13 cellular contexts compared by ENCODE assay signal in genomic region chr6:16819752-16820151, GRCh38. TPM values are rescaled to one million over a fixed set of nuclear protein-coding genes. Genes with fewer than 3 reads are reported as not detected.
DNase-seq lines count a peak whose midpoint lies in the region; ATAC-seq and TF ChIP-seq lines count a peak whose summit lies in the region.
"Had no signal": no experiment of that assay in that cellular context is flagged by ENCODE, and none has a peak within 500 bp of the region (broad histone marks: within the 10 kb centered on the region; RNA-seq: fewer than 3 reads in every experiment).

No MANE protein-coding gene starts in this region.

- H3K4me1 ChIP-seq in MM.1S (ENCODE audit: low read length), result no peaks in the 10 kb centered on the region
- H3K4me1 ChIP-seq in naive thymus-derived CD4-positive, alpha-beta T cell (ENCODE audit: control insufficient read depth in 2 of 2, insufficient read depth in 2 of 2, low read length in 2 of 2), result no peaks in the 10 kb centered on the region

- CTCF ChIA-PET in activated CD4-positive, alpha-beta T cell treated with anti-CD3 and anti-CD28 coated beads, Interleukin-2, amount 10 ng/mL, durations not matched to agents 7 days and 5 days (lab: Charles Lee), result no interaction called here
- CTCF ChIA-PET in naive thymus-derived CD4-positive, alpha-beta T cell (lab: Charles Lee), result interaction anchor here (1.3 to 1.4 kb wide), 2 partner anchors 47 to 488 kb away, joined by 4 to 5 read pairs; no protein-coding TSS in a partner anchor

- no peaks in the 10 kb centered on the region for H3K36me3 ChIP-seq in MM.1S (replicated peaks; ENCODE audit: insufficient read depth, low read length)
- no peaks in the 10 kb centered on the region for H3K36me3 ChIP-seq in naive thymus-derived CD4-positive, alpha-beta T cell (ENCODE audit: control insufficient read depth in 2 of 3, insufficient read depth in 3 of 3, low read length in 3 of 3)

- peaks cover 4% of the 10 kb centered on the region for H3K4me1 Mint-ChIP-seq in osteocyte (ENCODE audit: unreplicated experiment)
- H3K4me1 Mint-ChIP-seq in activated CD4-positive, alpha-beta T cell treated with anti-CD3 and anti-CD28 coated beads, Interleukin-2, amount 10 ng/mL, durations not matched to agents 7 days and 5 days, result no peaks in the 10 kb centered on the region
- no peaks in the 10 kb centered on the region for H3K4me1 Mint-ChIP-seq in naive thymus-derived CD4-positive, alpha-beta T cell

- H3K9me2 ChIP-seq in MM.1S (replicated peaks; ENCODE audit: insufficient read depth, low read length), result no peaks in the 10 kb centered on the region

- H3K9me3 Mint-ChIP-seq in osteocyte (ENCODE audit: unreplicated experiment), result no peaks in the 10 kb centered on the region
- H3K9me3 Mint-ChIP-seq in activated CD4-positive, alpha-beta T cell treated with anti-CD3 and anti-CD28 coated beads, Interleukin-2, amount 10 ng/mL, durations not matched to agents 7 days and 5 days, result no peaks in the 10 kb centered on the region
- H3K9me3 Mint-ChIP-seq in naive thymus-derived CD4-positive, alpha-beta T cell, result no peaks in the 10 kb centered on the region
- H3K9me3 Mint-ChIP-seq: activated CD4-positive, alpha-beta memory T cell treated with anti-CD3 and anti-CD28 coated beads for 36 hours had no signal

- H4K20me1 ChIP-seq in MM.1S (ENCODE audit: insufficient read depth, low read length), result no peaks in the 10 kb centered on the region

- H3K4me3 ChIP-seq in MM.1S (ENCODE audit: low read length) (no peak overlapping the region), cardiac fibroblast (replicated peaks in 1 of 2; ENCODE audit: low read depth in 2 of 2, low read length in 2 of 2) (no peak overlapping the region)
- no peak overlapping the region for H3K4me3 ChIP-seq in naive thymus-derived CD4-positive, alpha-beta T cell (ENCODE audit: low read length)
- H3K4me3 ChIP-seq: skin epidermis had no signal

- no peak overlapping the region for H3K9ac ChIP-seq in MM.1S (ENCODE audit: low read length)

- ATAC-seq in naive thymus-derived CD4-positive, alpha-beta T cell, result no peak

- H3K27ac Mint-ChIP-seq in osteocyte (ENCODE audit: unreplicated experiment), result no peak overlapping the region
- H3K27ac Mint-ChIP-seq in activated CD4-positive, alpha-beta T cell treated with anti-CD3 and anti-CD28 coated beads, Interleukin-2, amount 10 ng/mL, durations not matched to agents 7 days and 5 days, result no peak overlapping the region
- H3K27ac Mint-ChIP-seq in naive thymus-derived CD4-positive, alpha-beta T cell, result no peak overlapping the region

- 0 out of 2 replicates have a peak, but pooled peaks have one; percentile 7 for TF ChIP-seq CTCF in MM.1S (IDR thresholded peaks at IDR 0.05; ENCODE audit: low read length)
- TF ChIP-seq CTCF in cardiac fibroblast (IDR thresholded peaks at IDR 0.05; ENCODE audit: low read depth, low read length), result peak; percentile 24
- peak; percentile 46 for TF ChIP-seq CTCF in osteocyte (IDR thresholded peaks at IDR 0.05)

- no peak overlapping the region for H2AFZ ChIP-seq in MM.1S (ENCODE audit: low read length)

- no peak overlapping the region for H3K4me2 ChIP-seq in MM.1S (ENCODE audit: low read depth, low read length)

- no peak overlapping the region for H3K4me3 Mint-ChIP-seq in osteocyte (ENCODE audit: unreplicated experiment)
- H3K4me3 Mint-ChIP-seq in activated CD4-positive, alpha-beta T cell treated with anti-CD3 and anti-CD28 coated beads, Interleukin-2, amount 10 ng/mL, durations not matched to agents 7 days and 5 days, result no peak overlapping the region
- no peak overlapping the region for H3K4me3 Mint-ChIP-seq in naive thymus-derived CD4-positive, alpha-beta T cell
- H3K4me3 Mint-ChIP-seq: activated CD4-positive, alpha-beta memory T cell treated with anti-CD3 and anti-CD28 coated beads for 36 hours had no signal

- no peak overlapping the region for H3K27ac ChIP-seq in MM.1S (ENCODE audit: low read length)
- no peak overlapping the region for H3K27ac ChIP-seq in naive thymus-derived CD4-positive, alpha-beta T cell (ENCODE audit: low read depth, low read length)
- H3K27ac ChIP-seq: skin epidermis had no signal

- peak; percentile 16 for DNase-seq in DMS53 (lab: John Stamatoyannopoulos, UW)
- DNase-seq in DMS53 treated with DMSO at 0.1 percent for 48 hours (lab: John Stamatoyannopoulos, UW; ENCODE audit: unreplicated experiment), result no peak
- DNase-seq in MM.1S, result no peak
- peak; percentile 20 to 36 for DNase-seq in cardiac fibroblast (ENCODE audit: low read depth in 2 of 2)
- no peak for DNase-seq in osteocyte (ENCODE audit: extremely low spot score, unreplicated experiment)
- no peak for DNase-seq in T-helper 1 cell
- no peak for DNase-seq in activated CD4-positive, alpha-beta T cell treated with anti-CD3 and anti-CD28 coated beads, Interleukin-2, amount 10 ng/mL, durations not matched to agents 7 days and 5 days
- no peak for DNase-seq in naive thymus-derived CD4-positive, alpha-beta T cell
- DNase-seq: activated CD4-positive, alpha-beta memory T cell treated with anti-CD3 and anti-CD28 coated beads for 36 hours; amygdala; NCI-H1436; SHP77 had no signal

- no peaks in the 10 kb centered on the region for H3K79me2 ChIP-seq in MM.1S (ENCODE audit: low read length)

- H3F3A ChIP-seq in MM.1S (ENCODE audit: insufficient read depth, low read length), result no peaks in the 10 kb centered on the region

- POLR2A ChIA-PET in activated CD4-positive, alpha-beta T cell treated with anti-CD3 and anti-CD28 coated beads, Interleukin-2, amount 10 ng/mL, durations not matched to agents 7 days and 5 days (lab: Charles Lee), result no interaction called here
- POLR2A ChIA-PET in naive thymus-derived CD4-positive, alpha-beta T cell (lab: Charles Lee), result interaction anchor here (0.5 kb wide), 1 partner anchor 45 kb away, joined by 3 read pairs; no protein-coding TSS in a partner anchor

- no peaks in the 10 kb centered on the region for H3K36me3 Mint-ChIP-seq in osteocyte (ENCODE audit: unreplicated experiment)
- no peaks in the 10 kb centered on the region for H3K36me3 Mint-ChIP-seq in activated CD4-positive, alpha-beta T cell treated with anti-CD3 and anti-CD28 coated beads, Interleukin-2, amount 10 ng/mL, durations not matched to agents 7 days and 5 days (ENCODE audit: low read depth)
- no peaks in the 10 kb centered on the region for H3K36me3 Mint-ChIP-seq in naive thymus-derived CD4-positive, alpha-beta T cell
- H3K36me3 Mint-ChIP-seq: activated CD4-positive, alpha-beta memory T cell treated with anti-CD3 and anti-CD28 coated beads for 36 hours had no signal

- peaks cover 5% of the 10 kb centered on the region for H3K27me3 Mint-ChIP-seq in osteocyte (ENCODE audit: unreplicated experiment)
- peaks cover 17% of the 10 kb centered on the region for H3K27me3 Mint-ChIP-seq in activated CD4-positive, alpha-beta T cell treated with anti-CD3 and anti-CD28 coated beads, Interleukin-2, amount 10 ng/mL, durations not matched to agents 7 days and 5 days
- H3K27me3 Mint-ChIP-seq in naive thymus-derived CD4-positive, alpha-beta T cell, result peaks cover 5 to 33% (median 9%) of the 10 kb centered on the region in 5 donors

- intact Hi-C loops in naive thymus-derived CD4-positive, alpha-beta T cell (cut with micrococcal nuclease), result loop anchor here in 1 of 2 donors (1.0 kb wide), 2 partner anchors 84 to 487 kb away; no protein-coding TSS in a partner anchor

- H3K9me3 ChIP-seq in MM.1S (replicated peaks; ENCODE audit: insufficient read depth, low read length), result no peaks in the 10 kb centered on the region; the same call in 1 of the 2 replicates
- no peaks in the 10 kb centered on the region for H3K9me3 ChIP-seq in naive thymus-derived CD4-positive, alpha-beta T cell (ENCODE audit: control insufficient read depth in 2 of 3, low read length in 3 of 3)

- H3K27me3 ChIP-seq in MM.1S (replicated peaks; ENCODE audit: insufficient read depth, low read length), result no peaks in the 10 kb centered on the region
- H3K27me3 ChIP-seq in naive thymus-derived CD4-positive, alpha-beta T cell (ENCODE audit: control insufficient read depth in 2 of 2, insufficient read depth in 2 of 2, low read length in 2 of 2), result peaks cover 0 to 3% of the 10 kb centered on the region in 2 donors

RNA-seq across cellular contexts. Expression of gene ATXN1, which starts 58.5 kb away (rescaled TPM):
- 51.6 and 54.4 TPM in 2 replicates for total RNA-seq in osteocyte
- total RNA-seq in activated CD4-positive, alpha-beta T cell treated with anti-CD3 and anti-CD28 coated beads, Interleukin-2, amount 10 ng/mL, durations not matched to agents 7 days and 5 days, result 10 to 100 TPM; 36.0 to 40.4 TPM
- total RNA-seq in naive thymus-derived CD4-positive, alpha-beta T cell, result 10 to 100 TPM; 32.2 to 82.7 (median 47.4) TPM
- 1 to 10 TPM; 1.5 to 3.0 TPM for polyA plus RNA-seq in naive thymus-derived CD4-positive, alpha-beta T cell

Comparison
In these comparisons a context has a peak if more than half of its experiments do, and no peak if none do; other contexts are left out.
1. DNase-seq: peak in DMS53 (single experiment) and cardiac fibroblast (2 of 2); none in DMS53 treated with DMSO at 0.1 percent for 48 hours (single experiment), MM.1S (single experiment), osteocyte (single experiment), T-helper 1 cell (0 of 5), activated CD4-positive, alpha-beta T cell treated with anti-CD3 and anti-CD28 coated beads, Interleukin-2, amount 10 ng/mL, durations not matched to agents 7 days and 5 days (single experiment) and naive thymus-derived CD4-positive, alpha-beta T cell (0 of 9).
2. Peak in every context shown above with its lines, with median percentiles within 50 percentile points of each other: CTCF ChIP-seq.